In genomic region chr11:129973068-129973467, GRCh38 we compare ENCODE assay signal across 12 cellular contexts. TPM values are rescaled to one million over a fixed set of nuclear protein-coding genes. Genes with fewer than 3 reads are reported as not detected.
DNase-seq lines count a peak whose midpoint lies in the region; ATAC-seq and TF ChIP-seq lines count a peak whose summit lies in the region.
"Had no signal": no experiment of that assay in that cellular context is flagged by ENCODE, and none has a peak within 500 bp of the region (broad histone marks: within the 10 kb centered on the region; RNA-seq: fewer than 3 reads in every experiment).

No MANE protein-coding gene starts in this region.

- DNase-seq in CD14-positive monocyte (ENCODE audit: low spot score) = no peak
- DNase-seq in SKM-1 treated with dmso at 0.1 percent for 144 hours (lab: John Stamatoyannopoulos, UW; ENCODE audit: unreplicated experiment) = peak; percentile 80
- no peak for DNase-seq in hypothalamus (lab: John Stamatoyannopoulos, UW)
- no peak for DNase-seq in Ammon's horn (ENCODE audit: low spot score)
- DNase-seq in NCI-H2107 treated with DMSO at 0.1 percent for 48 hours (lab: John Stamatoyannopoulos, UW; ENCODE audit: unreplicated experiment) = no peak
- no peak for DNase-seq in H7
- DNase-seq: effector CD8-positive, alpha-beta T cell; stimulated activated naive CD4-positive, alpha-beta T cell; SW 1271 had no signal

- H3K4me3 ChIP-seq in H7 (ENCODE audit: insufficient read depth, low read depth, low read length) = no peak overlapping the region

- H3K9me3 Mint-ChIP-seq in CD14-positive monocyte = peaks cover 0 to 1% (median 0%) of the 10 kb centered on the region in 7 donors
- H3K9me3 Mint-ChIP-seq: activated T-helper 2 cell treated with anti-CD3 and anti-CD28 coated beads, Interferon-gamma antibody, Interleukin-2, Interleukin-4, amounts not matched to agents 10 μg/mL and 5 μg/mL and 100 μg/mL, durations not matched to agents 14 hours and 24 hours and 36 hours had no signal

- no peaks in the 10 kb centered on the region for H3K36me3 ChIP-seq in H7 (replicated peaks; ENCODE audit: control insufficient read depth, insufficient read depth, low read length)

- H3K27me3 ChIP-seq in H7 (ENCODE audit: control insufficient read depth, insufficient read depth, low read length) = no peaks in the 10 kb centered on the region

- TF ChIP-seq CTCF in CD14-positive monocyte (IDR thresholded peaks at IDR 0.05) = no peak

- H3K4me3 Mint-ChIP-seq in CD14-positive monocyte = no peak overlapping the region

- intact Hi-C loops in CD14-positive monocyte (cut with micrococcal nuclease) = no loop called here

- ATAC-seq in GM19468 (IDR thresholded peaks at IDR 0.05; ENCODE audit: extremely low read depth, unreplicated experiment) = peak; percentile 42
- ATAC-seq in HG03175 (IDR thresholded peaks at IDR 0.05; ENCODE audit: unreplicated experiment) = peak; percentile 96

- peak overlapping the region in 6 of 7 donors; percentile 22 to 79 (median 61) for H3K27ac Mint-ChIP-seq in CD14-positive monocyte
- H3K27ac Mint-ChIP-seq: activated T-helper 2 cell treated with anti-CD3 and anti-CD28 coated beads, Interferon-gamma antibody, Interleukin-2, Interleukin-4, amounts not matched to agents 10 μg/mL and 5 μg/mL and 100 μg/mL, durations not matched to agents 14 hours and 24 hours and 36 hours had no signal

- H3K36me3 Mint-ChIP-seq in CD14-positive monocyte = peaks cover 11 to 21% of the 10 kb centered on the region in 2 donors

- peaks cover 0 to 4% (median 0%) of the 10 kb centered on the region in 3 donors for H3K27me3 Mint-ChIP-seq in CD14-positive monocyte (ENCODE audit: low read depth in 3 of 3)

- peaks cover 77% of the 10 kb centered on the region for H3K4me1 Mint-ChIP-seq in CD14-positive monocyte

RNA-seq across cellular contexts. Expression of gene PRDM10, which starts 29.6 kb away (rescaled TPM):
- 1 to 10 TPM in 1 of 2 donors, under 1 TPM in 1; 0.64 to 1.1 TPM for polyA plus RNA-seq in CD14-positive monocyte
- total RNA-seq in H7 (2014; rRNA removed; shearing (Covaris generic)) = 10.6 and 13.0 TPM in 2 replicates
